Comparison of ENCODE assay signal across 8 cellular contexts in the genomic region with DNA sequence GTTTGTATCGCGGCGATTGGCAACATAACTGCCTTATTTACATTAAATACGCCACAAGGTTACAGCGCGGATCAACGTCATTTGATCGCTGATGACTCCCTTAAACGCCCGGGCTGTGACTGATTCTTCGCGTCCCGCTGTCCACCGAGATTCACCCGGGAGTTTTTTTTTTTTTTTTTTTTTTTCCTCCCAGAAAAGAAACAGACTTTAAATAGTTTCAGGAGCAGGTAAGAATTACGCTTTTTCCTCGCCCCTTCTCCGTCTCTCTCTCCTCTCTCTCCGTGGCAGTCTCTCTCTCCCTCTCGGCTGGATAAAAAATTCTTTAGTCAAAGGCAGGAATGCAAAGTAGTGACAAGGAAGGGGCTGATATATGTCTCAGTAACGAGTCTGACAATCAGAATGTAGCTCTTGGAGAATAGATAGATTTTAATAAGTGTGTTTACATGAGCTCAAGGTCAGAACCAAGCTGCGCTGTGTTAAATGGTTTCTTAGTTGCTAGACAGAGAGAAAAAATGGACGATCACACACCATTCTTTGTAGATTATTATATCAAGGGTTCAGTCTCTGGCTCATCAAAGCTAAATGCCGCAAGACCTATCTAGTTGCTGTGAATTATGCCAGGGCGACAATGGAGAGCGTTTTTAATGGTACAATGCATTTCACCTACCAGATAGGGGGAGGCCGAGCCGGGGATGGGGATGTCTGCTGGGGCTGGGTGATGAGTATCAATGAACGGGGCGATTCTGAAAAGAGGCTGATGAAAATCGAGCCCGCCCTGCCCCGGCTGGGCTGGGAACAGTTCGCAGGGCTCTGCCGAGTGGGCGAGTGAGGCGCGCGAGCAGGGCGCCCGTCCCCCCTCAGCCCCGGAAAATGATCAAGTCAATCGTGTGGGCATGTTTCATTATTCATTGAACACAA.
A peak's percentile ranks its signal among the peaks of the same experiment; 100 is the strongest.
DNase-seq lines count a peak whose midpoint lies in the region; ATAC-seq lines count a peak whose summit lies in the region.

No MANE protein-coding gene starts in this region.

- peaks cover 21% of the 10 kb centered on the region for H3K4me1 Mint-ChIP-seq in activated CD4-positive, alpha-beta T cell treated with anti-CD3 and anti-CD28 coated beads, Interleukin-2, amount 10 ng/mL, durations not matched to agents 24 days and 14 days
- peaks cover 23% of the 10 kb centered on the region for H3K4me1 Mint-ChIP-seq in activated CD4-positive, alpha-beta memory T cell treated with anti-CD3 and anti-CD28 coated beads, Interleukin-2, amount 10 ng/mL, durations not matched to agents 7 days and 5 days
- H3K4me1 Mint-ChIP-seq in immature natural killer cell = peaks cover 22 to 31% of the 10 kb centered on the region in 2 donors

- POLR2A ChIA-PET in activated CD4-positive, alpha-beta memory T cell treated with anti-CD3 and anti-CD28 coated beads, Interleukin-2, amount 10 ng/mL, durations not matched to agents 7 days and 5 days (lab: Charles Lee) = no interaction called here

- intact Hi-C loops in activated CD4-positive, alpha-beta T cell treated with anti-CD3 and anti-CD28 coated beads, Interleukin-2, amount 10 ng/mL, durations not matched to agents 24 days and 14 days (cut with micrococcal nuclease) = loop anchor here (5.0 to 10.0 kb wide), 2 partner anchors 427 to 500 kb away; no protein-coding TSS in a partner anchor

- H3K27me3 Mint-ChIP-seq in activated CD4-positive, alpha-beta T cell treated with anti-CD3 and anti-CD28 coated beads, Interleukin-2, amount 10 ng/mL, durations not matched to agents 24 days and 14 days = peaks cover 68% of the 10 kb centered on the region
- H3K27me3 Mint-ChIP-seq in activated CD4-positive, alpha-beta memory T cell treated with anti-CD3 and anti-CD28 coated beads, Interleukin-2, amount 10 ng/mL, durations not matched to agents 7 days and 5 days = peaks cover 65% of the 10 kb centered on the region
- peaks cover 24 to 39% (median 30%) of the 10 kb centered on the region in 3 donors for H3K27me3 Mint-ChIP-seq in immature natural killer cell (ENCODE audit: low read depth in 3 of 3)

- H3K9me3 Mint-ChIP-seq in activated CD4-positive, alpha-beta T cell treated with anti-CD3 and anti-CD28 coated beads, Interleukin-2, amount 10 ng/mL, durations not matched to agents 24 days and 14 days = peaks cover 9% of the 10 kb centered on the region
- H3K9me3 Mint-ChIP-seq in activated CD4-positive, alpha-beta memory T cell treated with anti-CD3 and anti-CD28 coated beads, Interleukin-2, amount 10 ng/mL, durations not matched to agents 7 days and 5 days = no peaks in the 10 kb centered on the region
- peaks cover 0 to 1% (median 0%) of the 10 kb centered on the region in 6 donors for H3K9me3 Mint-ChIP-seq in immature natural killer cell

- H3K36me3 Mint-ChIP-seq in activated CD4-positive, alpha-beta T cell treated with anti-CD3 and anti-CD28 coated beads, Interleukin-2, amount 10 ng/mL, durations not matched to agents 24 days and 14 days (ENCODE audit: low read depth) = peaks cover 12% of the 10 kb centered on the region
- H3K36me3 Mint-ChIP-seq in activated CD4-positive, alpha-beta memory T cell treated with anti-CD3 and anti-CD28 coated beads, Interleukin-2, amount 10 ng/mL, durations not matched to agents 7 days and 5 days (ENCODE audit: low read depth) = peaks cover 10% of the 10 kb centered on the region
- H3K36me3 Mint-ChIP-seq in immature natural killer cell = peaks cover 0 to 4% (median 0%) of the 10 kb centered on the region in 3 donors

- CTCF ChIA-PET in activated CD4-positive, alpha-beta memory T cell treated with anti-CD3 and anti-CD28 coated beads, Interleukin-2, amount 10 ng/mL, durations not matched to agents 7 days and 5 days (lab: Charles Lee) = interaction anchor here (0.6 to 0.8 kb wide), 2 partner anchors 11 to 17 kb away, joined by 3 read pairs; no protein-coding TSS in a partner anchor

- H3K4me3 Mint-ChIP-seq in activated CD4-positive, alpha-beta T cell treated with anti-CD3 and anti-CD28 coated beads, Interleukin-2, amount 10 ng/mL, durations not matched to agents 24 days and 14 days = peak overlapping the region; percentile 75
- peak overlapping the region; percentile 38 for H3K4me3 Mint-ChIP-seq in activated CD4-positive, alpha-beta memory T cell treated with anti-CD3 and anti-CD28 coated beads, Interleukin-2, amount 10 ng/mL, durations not matched to agents 7 days and 5 days
- peak overlapping the region; percentile 31 to 83 (median 73) for H3K4me3 Mint-ChIP-seq in immature natural killer cell

- DNase-seq in activated CD4-positive, alpha-beta T cell treated with anti-CD3 and anti-CD28 coated beads, Interleukin-2, amount 10 ng/mL, durations not matched to agents 24 days and 14 days = peak; percentile 60
- no peak for DNase-seq in activated CD4-positive, alpha-beta T cell treated with anti-CD3 and anti-CD28 coated beads for 1 hour
- no peak for DNase-seq in activated CD4-positive, alpha-beta memory T cell treated with anti-CD3 and anti-CD28 coated beads, Interleukin-2, amount 10 ng/mL, durations not matched to agents 7 days and 5 days
- no peak for DNase-seq in immature natural killer cell
- peak; percentile 80 for DNase-seq in superior temporal gyrus (ENCODE audit: extremely low spot score)
- no peak for DNase-seq in OCI-M1 (lab: John Stamatoyannopoulos, UW)
- DNase-seq in middle frontal gyrus (ENCODE audit: extremely low spot score, low spot score) = no peak

- no peak for ATAC-seq in HG03097 (IDR thresholded peaks at IDR 0.05; ENCODE audit: low FRiP score, unreplicated experiment)

- H3K27ac Mint-ChIP-seq in activated CD4-positive, alpha-beta T cell treated with anti-CD3 and anti-CD28 coated beads, Interleukin-2, amount 10 ng/mL, durations not matched to agents 24 days and 14 days = peak overlapping the region; percentile 48
- peak overlapping the region; percentile 5 for H3K27ac Mint-ChIP-seq in activated CD4-positive, alpha-beta memory T cell treated with anti-CD3 and anti-CD28 coated beads, Interleukin-2, amount 10 ng/mL, durations not matched to agents 7 days and 5 days
- H3K27ac Mint-ChIP-seq in immature natural killer cell = no peak overlapping the region

Comparison
In these comparisons a context has a peak if more than half of its experiments do, and no peak if none do; other contexts are left out.
1. DNase-seq: peak in activated CD4-positive, alpha-beta T cell treated with anti-CD3 and anti-CD28 coated beads, Interleukin-2, amount 10 ng/mL, durations not matched to agents 24 days and 14 days (single experiment) and superior temporal gyrus (single experiment); none in activated CD4-positive, alpha-beta T cell treated with anti-CD3 and anti-CD28 coated beads for 1 hour (single experiment), activated CD4-positive, alpha-beta memory T cell treated with anti-CD3 and anti-CD28 coated beads, Interleukin-2, amount 10 ng/mL, durations not matched to agents 7 days and 5 days (single experiment), immature natural killer cell (0 of 3), OCI-M1 (single experiment) and middle frontal gyrus (single experiment).
2. H3K27ac Mint-ChIP-seq: peak in activated CD4-positive, alpha-beta T cell treated with anti-CD3 and anti-CD28 coated beads, Interleukin-2, amount 10 ng/mL, durations not matched to agents 24 days and 14 days (single experiment) and activated CD4-positive, alpha-beta memory T cell treated with anti-CD3 and anti-CD28 coated beads, Interleukin-2, amount 10 ng/mL, durations not matched to agents 7 days and 5 days (single experiment); none in immature natural killer cell (0 of 6).
3. Peak in every context shown above with its lines, with median percentiles within 50 percentile points of each other: H3K4me3 Mint-ChIP-seq.